ENCODE assay signal across 17 cellular contexts in the genomic region with DNA sequence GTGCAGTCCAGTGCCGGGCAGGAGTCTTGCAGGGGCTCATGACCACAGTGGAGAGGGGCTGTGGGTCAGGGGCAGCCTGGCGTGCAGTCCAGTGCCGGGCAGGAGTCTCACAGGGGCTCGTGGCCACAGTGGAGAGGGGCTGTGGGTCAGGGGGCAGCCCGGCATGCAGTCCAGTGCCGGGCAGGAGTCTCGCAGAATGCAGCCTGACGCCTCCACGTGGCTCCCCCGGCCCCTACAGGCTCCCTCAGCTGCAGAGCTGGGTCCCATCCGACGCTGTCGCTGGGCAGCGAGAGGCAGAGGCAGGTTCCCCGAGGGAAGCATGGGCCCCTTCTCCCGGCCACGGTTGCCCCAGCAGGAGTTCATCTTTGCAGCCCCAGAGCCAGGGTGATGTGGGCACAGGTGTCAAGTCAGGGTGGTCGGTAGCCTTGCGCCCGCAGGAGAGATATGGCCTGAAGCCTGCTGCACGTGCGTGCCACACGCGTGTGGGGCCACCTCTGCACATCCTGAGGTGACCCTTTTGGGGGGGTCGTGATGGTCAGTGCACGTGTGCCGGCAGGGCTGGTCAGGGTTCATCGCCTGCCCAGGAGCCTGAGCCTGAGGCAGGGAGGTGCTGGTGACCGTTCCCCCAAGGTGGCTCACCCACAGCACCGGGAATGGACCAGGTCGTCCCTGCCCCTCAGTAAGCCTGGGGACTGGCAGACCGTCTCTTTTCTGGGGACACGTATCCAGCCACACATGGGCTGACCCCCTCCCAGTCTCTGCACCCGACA. TPM values are rescaled to one million over a fixed set of nuclear protein-coding genes. Genes with fewer than 3 reads are reported as not detected.
DNase-seq lines count a peak whose midpoint lies in the region; ATAC-seq and TF ChIP-seq lines count a peak whose summit lies in the region.
"Had no signal": no experiment of that assay in that cellular context is flagged by ENCODE, and none has a peak within 500 bp of the region (broad histone marks: within the 10 kb centered on the region; RNA-seq: fewer than 3 reads in every experiment).

No MANE protein-coding gene starts in this region.

- DNase-seq in Right ventricle myocardium superior, result peak; percentile 30
- DNase-seq in heart right ventricle, result no peak
- no peak for DNase-seq in immature natural killer cell
- DNase-seq in aorta, result peak; percentile 42 to 52
- DNase-seq in MV-4-11 (lab: John Stamatoyannopoulos, UW), result no peak
- DNase-seq in DMS 273 (lab: John Stamatoyannopoulos, UW; ENCODE audit: unreplicated experiment), result no peak
- DNase-seq: DMS53; effector CD8-positive, alpha-beta T cell; foreskin melanocyte; MM.1S; NCI-H2171 treated with DMSO at 0.1 percent for 48 hours; NK-92 treated with Interleukin-12 subunit alpha and Interleukin-12 subunit beta, amount 100 ng/mL, for 24 hours had no signal

- H3K36me3 Mint-ChIP-seq in immature natural killer cell, result no peaks in the 10 kb centered on the region

- no peak for ATAC-seq in Right ventricle myocardium superior (ENCODE audit: poor library complexity)
- no peak for ATAC-seq in heart right ventricle
- ATAC-seq in aorta (ENCODE audit: low FRiP score), result no peak

- H3K27me3 ChIP-seq in heart right ventricle (peaks cover 0 to 49% (median 30%) of the 10 kb centered on the region in 7 donors), aorta (ENCODE audit: control insufficient read depth in 1 of 2, insufficient read depth in 2 of 2, low read length in 1 of 2) (no peaks in the 10 kb centered on the region)

- H3K27ac ChIP-seq in heart right ventricle (no peak overlapping the region), aorta (ENCODE audit: low read depth in 1 of 2, low read length in 2 of 2) (no peak overlapping the region)
- H3K27ac ChIP-seq: SK-N-MC had no signal

- intact Hi-C loops in Right ventricle myocardium superior (cut with DNase I), result no loop called here
- intact Hi-C loops in heart right ventricle (cut with DNase I), result no loop called here
- intact Hi-C loops in aorta (cut with DNase I), result no loop called here

- H3K4me1 ChIP-seq in heart right ventricle, result peaks cover 0 to 28% (median 10%) of the 10 kb centered on the region in 9 donors
- no peaks in the 10 kb centered on the region for H3K4me1 ChIP-seq in aorta (ENCODE audit: control insufficient read depth in 1 of 2, insufficient read depth in 2 of 2, low read length in 2 of 2)

- peak overlapping the region in 5 of 6 donors; percentile 22 to 93 (median 82) for H3K27ac Mint-ChIP-seq in immature natural killer cell
- H3K27ac Mint-ChIP-seq: activated T-cell treated with anti-CD3 and anti-CD28 coated beads, Interleukin-2, amount 50 U/mL, for 72 hours had no signal

- no peak overlapping the region for H3K4me3 Mint-ChIP-seq in immature natural killer cell
- H3K4me3 Mint-ChIP-seq: stimulated activated naive CD8-positive, alpha-beta T cell treated with anti-CD3 and anti-CD28 coated beads, Interleukin-15, Interleukin-2, amounts not matched to agents 100 ng/mL and 50 ng/mL, for 24 hours had no signal

- 78 to 82% methylated on average over 34 of the region's 34 CpGs for whole genome bisulfite sequencing in heart right ventricle, 2 donors
- 70 to 71% methylated on average over 33 to 34 of the region's 34 CpGs for WGBS in aorta, 2 donors

- no peak overlapping the region for H3K4me3 ChIP-seq in heart right ventricle
- no peak overlapping the region for H3K4me3 ChIP-seq in aorta (ENCODE audit: low read length in 2 of 2)
- H3K4me3 ChIP-seq: SK-N-MC had no signal

- peaks cover 28 to 32% of the 10 kb centered on the region in 2 donors for H3K4me1 Mint-ChIP-seq in immature natural killer cell

- H3K9me3 ChIP-seq in heart right ventricle (no peaks in the 10 kb centered on the region), aorta (ENCODE audit: control insufficient read depth, low read length) (no peaks in the 10 kb centered on the region)

- H3K36me3 ChIP-seq in heart right ventricle (peaks cover 0 to 33% (median 0%) of the 10 kb centered on the region in 9 donors), aorta (ENCODE audit: control insufficient read depth in 1 of 2, insufficient read depth in 2 of 2, low read length in 1 of 2) (no peaks in the 10 kb centered on the region)

- no peaks in the 10 kb centered on the region for H3K9me3 Mint-ChIP-seq in immature natural killer cell
- H3K9me3 Mint-ChIP-seq: activated T-cell treated with anti-CD3 and anti-CD28 coated beads, Interleukin-2, amount 50 U/mL, for 72 hours; stimulated activated naive CD8-positive, alpha-beta T cell treated with anti-CD3 and anti-CD28 coated beads, Interleukin-15, Interleukin-2, amounts not matched to agents 100 ng/mL and 50 ng/mL, for 24 hours had no signal

- no peak for TF ChIP-seq CTCF in heart right ventricle (IDR thresholded peaks at IDR 0.05)

- peaks cover 4 to 11% (median 10%) of the 10 kb centered on the region in 3 donors for H3K27me3 Mint-ChIP-seq in immature natural killer cell (ENCODE audit: low read depth in 3 of 3)

RNA-seq across cellular contexts. Expression of gene IFITM5, which starts 2.9 kb away (rescaled TPM):
- total RNA-seq in Right ventricle myocardium superior (not detected), heart right ventricle (not detected), aorta (not detected)
- polyA plus RNA-seq in heart right ventricle (not detected), immature natural killer cell (not detected), aorta (not detected)
- total RNA-seq: activated T-cell treated with anti-CD3 and anti-CD28 coated beads, Interleukin-2, amount 50 U/mL, for 72 hours; HT1080; renal cortical epithelial cell had no signal

RNA-seq across cellular contexts. Expression of gene PGGHG, which starts 7.5 kb away (rescaled TPM):
- total RNA-seq in Right ventricle myocardium superior (6.1 TPM), heart right ventricle (10 to 100 TPM in 1 of 10 donors, 1 to 10 TPM in 9; 3.3 to 10.8 (median 5.9) TPM), aorta (10 to 100 TPM; 42.1 to 61.6 TPM)
- polyA plus RNA-seq in heart right ventricle (10 to 100 TPM; 15.9 to 45.3 TPM), immature natural killer cell (10 to 100 TPM in 2 of 3 donors, 1 to 10 TPM in 1; 8.1 to 17.4 (median 11.4) TPM), aorta (100 to 1,000 TPM in 1 of 2 donors, 10 to 100 TPM in 1; 23.9 to 197 TPM)

RNA-seq across cellular contexts. Expression of gene IFITM2, which starts 11.2 kb away (rescaled TPM):
- total RNA-seq in Right ventricle myocardium superior, result 194 TPM
- 100 to 1,000 TPM in 7 of 10 donors, 10 to 100 TPM in 3; 57.2 to 333 (median 144) TPM for total RNA-seq in heart right ventricle
- polyA plus RNA-seq in heart right ventricle, result 100 to 1,000 TPM; 423 to 843 TPM
- 1,000 to 10,000 TPM; 4,348 to 7,867 (median 6,958) TPM for polyA plus RNA-seq in immature natural killer cell
- 100 to 1,000 TPM; 695 to 841 TPM for total RNA-seq in aorta
- 1,000 to 10,000 TPM in 1 of 2 donors, 100 to 1,000 TPM in 1; 424 to 1,109 TPM for polyA plus RNA-seq in aorta

RNA-seq across cellular contexts. Expression of gene IFITM1, which starts 17.4 kb away (rescaled TPM):
- total RNA-seq in Right ventricle myocardium superior, result 83.1 TPM
- total RNA-seq in heart right ventricle, result 100 to 1,000 TPM in 4 of 10 donors, 10 to 100 TPM in 6; 51.6 to 182 (median 94.9) TPM
- polyA plus RNA-seq in heart right ventricle, result 100 to 1,000 TPM; 235 to 427 TPM
- 1,000 to 10,000 TPM; 2,792 to 4,533 (median 3,562) TPM for polyA plus RNA-seq in immature natural killer cell
- 100 to 1,000 TPM; 278 to 311 TPM for total RNA-seq in aorta
- 10 to 100 TPM; 46.7 to 88.3 TPM for polyA plus RNA-seq in aorta

RNA-seq across cellular contexts. Expression of gene NLRP6, which starts 18.2 kb away (rescaled TPM):
- total RNA-seq in Right ventricle myocardium superior (0.11 TPM), heart right ventricle (under 1 TPM in 4 of 10 donors, not detected in 6; 0.09 to 0.25 (median 0.12) TPM), aorta (under 1 TPM; 0.66 to 0.88 TPM)
- polyA plus RNA-seq in heart right ventricle (under 1 TPM; 0.07 to 0.09 TPM), immature natural killer cell (1 to 10 TPM in 2 of 3 donors, not detected in 1; 1.6 to 5.1 TPM), aorta (1 to 10 TPM in 1 of 2 donors, not detected in 1; 6.1 TPM)
- total RNA-seq: HT1080, renal cortical epithelial cell had no signal

Comparison
In these comparisons a context has a peak if more than half of its experiments do, and no peak if none do; other contexts are left out.
1. DNase-seq: peak in Right ventricle myocardium superior (single experiment) and aorta (2 of 2); none in heart right ventricle (0 of 2), immature natural killer cell (0 of 3), MV-4-11 (single experiment) and DMS 273 (single experiment).